8 cellular contexts compared by ENCODE assay signal in genomic region chr10:62374862-62375710, GRCh38. TPM values are rescaled to one million over a fixed set of nuclear protein-coding genes. Genes with fewer than 3 reads are reported as not detected.
DNase-seq lines count a peak whose midpoint lies in the region; TF ChIP-seq lines count a peak whose summit lies in the region.

No MANE protein-coding gene starts in this region.

- no peak overlapping the region for H3K4me3 ChIP-seq in epithelial cell of esophagus (ENCODE audit: low read length)

- TF ChIP-seq CTCF in RWPE1 (conservative IDR thresholded peaks at IDR 0.05; ENCODE audit: low read depth) (no peak), epithelial cell of esophagus (IDR thresholded peaks at IDR 0.05; ENCODE audit: insufficient read depth, low read depth, low read length, missing control alignments) (no peak)

- in situ Hi-C loops in G401 (cut with HindIII; ENCODE audit: low sequenced_read_pairs) = no loop called here

- DNase-seq in G401 (ENCODE audit: low spot score) = peak; percentile 75
- peak; percentile 42 for DNase-seq in RWPE1 (ENCODE audit: low spot score)
- peak; percentile 78 for DNase-seq in epithelial cell of esophagus (ENCODE audit: low read depth)
- DNase-seq in pons (ENCODE audit: low spot score) = peak; percentile 73
- DNase-seq in GM03348 (ENCODE audit: low spot score) = no peak
- DNase-seq in NCI-H128 (lab: John Stamatoyannopoulos, UW; ENCODE audit: unreplicated experiment) = no peak
- DNase-seq in AML-193 (lab: John Stamatoyannopoulos, UW) = no peak
- DNase-seq in COR-L47 (lab: John Stamatoyannopoulos, UW) = no peak

- no peak overlapping the region for H3K27ac ChIP-seq in RWPE1

- POLR2A ChIA-PET in RWPE1 (lab: Yijun Ruan, JAX; ENCODE audit: low non-redundant PET) = no interaction called here

- CTCF ChIA-PET in RWPE1 (lab: Yijun Ruan, JAX) = interaction anchor here (0.6 kb wide), 1 partner anchor 823 kb away, joined by 5 read pairs; no protein-coding TSS in a partner anchor

RNA-seq across cellular contexts. Expression of gene ZNF365, which starts 0.9 kb away (rescaled TPM):
- not detected in 2 replicates for total RNA-seq in G401 (2014; rRNA removed; shearing (Covaris generic))

Comparison
In these comparisons a context has a peak if more than half of its experiments do, and no peak if none do; other contexts are left out.
1. DNase-seq: peak in G401 (single experiment), RWPE1 (single experiment), epithelial cell of esophagus (single experiment) and pons (single experiment); none in GM03348 (single experiment), NCI-H128 (single experiment), AML-193 (0 of 2) and COR-L47 (single experiment).